Comparison of ENCODE assay signal across 25 cellular contexts in genomic region chr14:98919431-98919830, GRCh38.
"Had no signal": no experiment of that assay in that cellular context is flagged by ENCODE, and none has a peak within 500 bp of the region (broad histone marks: within the 10 kb centered on the region; RNA-seq: fewer than 3 reads in every experiment).

No MANE protein-coding gene starts in this region.

- H3K9ac ChIP-seq: KMS-11 had no signal

- H3K27ac Mint-ChIP-seq: activated CD8-positive, alpha-beta T cell treated with anti-CD3 and anti-CD28 coated beads, Interleukin-2, amount 10 ng/mL, durations not matched to agents 7 days and 5 days; activated naive CD4-positive, alpha-beta T cell treated with anti-CD3 and anti-CD28 coated beads, Interleukin-2, amount 50 U/mL, for 24 hours had no signal

- ATAC-seq: activated CD8-positive, alpha-beta T cell treated with anti-CD3 and anti-CD28 coated beads, Interleukin-2, amount 10 ng/mL, durations not matched to agents 7 days and 5 days; SK-N-SH treated with all-trans-retinoic acid at 6 μM for 48 hours had no signal

- H3K4me3 Mint-ChIP-seq: activated CD8-positive, alpha-beta T cell treated with anti-CD3 and anti-CD28 coated beads, Interleukin-2, amount 10 ng/mL, durations not matched to agents 7 days and 5 days; activated naive CD4-positive, alpha-beta T cell treated with anti-CD3 and anti-CD28 coated beads, Interleukin-2, amount 50 U/mL, for 24 hours had no signal

- DNase-seq: activated CD4-positive, alpha-beta T cell treated with anti-CD3 and anti-CD28 coated beads for 48 hours; activated CD4-positive, alpha-beta T cell treated with anti-CD3 and anti-CD28 coated beads, Interleukin-2, amount 50 U/mL, for 4 hours; activated CD4-positive, CD25-positive, alpha-beta regulatory T cell treated with anti-CD3 and anti-CD28 coated beads, Interleukin-2, amount 50 U/mL, for 72 hours; activated CD8-positive, alpha-beta memory T cell treated with anti-CD3 and anti-CD28 coated beads, Interleukin-2, amount 50 U/mL, for 48 hours; activated CD8-positive, alpha-beta T cell treated with anti-CD3 and anti-CD28 coated beads, Interleukin-2, amount 10 ng/mL, durations not matched to agents 7 days and 5 days; activated gamma-delta T cell treated with Interleukin-2 at 50 U/mL for 16 hours; activated T-cell treated with anti-CD3 and anti-CD28 coated beads, Interleukin-2, amount 50 U/mL, for 1 hour; central memory CD4-positive, alpha-beta T cell; MG63; MV-4-11; NCI-H1105; NCI-H1436; NCI-H1694 treated with DMSO at 0.1 percent for 48 hours; NCI-H2029 treated with DMSO at 0.1 percent for 48 hours; NCI-H446; NCI-H524; SHP77; SW 1271 had no signal

- H3K27me3 ChIP-seq: breast epithelium, MG63, Peyer's patch, SJSA1 had no signal

- H3K4me2 ChIP-seq: KMS-11 had no signal

- H3K27me3 Mint-ChIP-seq: activated naive CD4-positive, alpha-beta T cell treated with anti-CD3 and anti-CD28 coated beads, Interleukin-2, amount 50 U/mL, for 24 hours had no signal

- H3K4me1 ChIP-seq: breast epithelium, Peyer's patch, SJSA1 had no signal

- H3K4me3 ChIP-seq: breast epithelium, MG63, Peyer's patch, SJSA1 had no signal

- H3K36me3 ChIP-seq: breast epithelium, MG63, Peyer's patch, SJSA1 had no signal

- H3K27ac ChIP-seq: breast epithelium, KMS-11, Peyer's patch, RWPE1, SJSA1 had no signal

- H3K9me3 ChIP-seq: MG63, Peyer's patch, SJSA1 had no signal
